9 cellular contexts compared by ENCODE assay signal in the genomic region with DNA sequence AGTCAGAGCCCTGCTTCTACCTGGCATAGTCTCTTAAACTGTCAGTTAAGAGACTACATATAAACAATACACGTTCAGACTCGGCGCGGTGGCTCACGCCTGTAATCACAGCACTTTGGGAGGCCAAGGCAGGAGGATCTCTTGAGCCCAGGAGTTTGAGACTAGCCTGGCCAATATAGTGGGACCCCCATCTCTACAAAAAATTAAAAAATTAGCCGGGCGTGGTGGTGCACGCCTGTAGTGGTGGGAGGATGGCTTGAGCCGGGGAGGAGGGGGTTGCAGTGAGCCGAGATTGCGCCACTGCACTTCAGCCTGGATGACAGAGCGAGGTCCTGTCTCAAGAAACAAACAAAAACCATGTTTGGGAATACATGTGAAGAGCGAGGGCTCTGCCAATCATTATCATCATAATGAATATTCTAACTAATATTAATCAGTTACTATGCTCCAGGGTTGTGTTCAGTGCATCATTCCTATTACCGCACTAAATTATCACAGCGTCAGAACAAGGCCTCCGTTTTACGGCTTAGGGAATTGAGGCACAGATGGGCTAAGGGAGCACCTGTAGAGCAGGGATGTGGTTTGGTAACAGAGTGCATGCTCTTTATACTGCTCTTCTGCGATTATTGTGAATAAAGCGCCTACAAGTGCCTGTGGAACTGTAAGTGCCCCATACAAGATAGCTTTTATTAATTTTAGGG. TPM values are rescaled to one million over a fixed set of nuclear protein-coding genes. Genes with fewer than 3 reads are reported as not detected.
DNase-seq lines count a peak whose midpoint lies in the region; ATAC-seq, FAIRE-seq and TF ChIP-seq lines count a peak whose summit lies in the region.
"Had no signal": no experiment of that assay in that cellular context is flagged by ENCODE, and none has a peak within 500 bp of the region (broad histone marks: within the 10 kb centered on the region; RNA-seq: fewer than 3 reads in every experiment).

No MANE protein-coding gene starts in this region.

- ATAC-seq in GM19023 (IDR thresholded peaks at IDR 0.05; ENCODE audit: unreplicated experiment) = no peak

- peaks cover 49% of the 10 kb centered on the region for H3K79me2 ChIP-seq in fibroblast of lung (ENCODE audit: control insufficient read depth, insufficient read depth, low read length)

- FAIRE-seq in H54 (lab: Jason Lieb, UNC) = no peak

- no peaks in the 10 kb centered on the region for H3K36me3 ChIP-seq in SK-N-MC (ENCODE audit: insufficient read depth, low read length)
- H3K36me3 ChIP-seq in fibroblast of lung (ENCODE audit: control insufficient read depth, insufficient read depth, low read length) = no peaks in the 10 kb centered on the region
- peaks cover 7% of the 10 kb centered on the region for H3K36me3 ChIP-seq in skeletal muscle satellite cell (ENCODE audit: insufficient read depth, low read length)

- peak; percentile 26 for DNase-seq in H54 (ENCODE audit: insufficient read length, low spot score)
- DNase-seq in SK-N-MC (ENCODE audit: low read depth, low spot score) = no peak
- DNase-seq in fibroblast of lung (ENCODE audit: low read depth in 2 of 2) = no peak
- no peak for DNase-seq in ACHN
- no peak for DNase-seq in HUDEP-2 (lab: John Stamatoyannopoulos, UW; ENCODE audit: unreplicated experiment in 76 of 76)
- no peak for DNase-seq in stimulated activated naive CD4-positive, alpha-beta T cell (lab: John Stamatoyannopoulos, UW)

- H3K27ac ChIP-seq in SK-N-MC (peak overlapping the region; percentile 31; the same call in 1 of the 2 replicates), fibroblast of lung (ENCODE audit: insufficient read depth, low read length) (no peak overlapping the region)

- no peak overlapping the region for H2AFZ ChIP-seq in fibroblast of lung (ENCODE audit: low read length)

- H3K4me1 ChIP-seq in fibroblast of lung (ENCODE audit: control insufficient read depth, extremely low read depth, insufficient read depth, low read length) (peaks cover 11% of the 10 kb centered on the region), skeletal muscle satellite cell (ENCODE audit: control insufficient read depth, insufficient read depth, low read length) (peaks cover 48% of the 10 kb centered on the region)

- H3K4me3 ChIP-seq in SK-N-MC (0 out of 2 replicates have a peak overlapping the region, but pooled peaks have one; percentile 19), fibroblast of lung (replicated peaks in 1 of 4; ENCODE audit: control extremely low read depth in 1 of 4, insufficient read depth in 1 of 4, low read depth in 3 of 4, low read length in 4 of 4) (peak overlapping the region in 2 of 4 experiments; percentile 19 to 45), skeletal muscle satellite cell (ENCODE audit: low read length) (peak overlapping the region; percentile 62)

- peak overlapping the region; percentile 79 for H3K4me2 ChIP-seq in fibroblast of lung (ENCODE audit: extremely low read depth, insufficient read depth, low read length)
- peak overlapping the region; percentile 88 for H3K4me2 ChIP-seq in skeletal muscle satellite cell (ENCODE audit: low read length)

- TF ChIP-seq POLR2A in H54 (IDR thresholded peaks at IDR 0.05; ENCODE audit: low read depth, low read length) = no peak

- H3K27me3 ChIP-seq in fibroblast of lung (ENCODE audit: control insufficient read depth, insufficient read depth, low read length) = no peaks in the 10 kb centered on the region
- H3K27me3 ChIP-seq in skeletal muscle satellite cell (ENCODE audit: control insufficient read depth, insufficient read depth, low read length) = no peaks in the 10 kb centered on the region

- TF ChIP-seq CTCF in fibroblast of lung (conservative IDR thresholded peaks at IDR 0.05 in 1 of 2, IDR thresholded peaks at IDR 0.05 in 1 of 2; ENCODE audit: low read depth in 1 of 2, low read length in 2 of 2) = no peak

- H3K9me3 ChIP-seq in SK-N-MC (ENCODE audit: low read depth, low read length) = no peaks in the 10 kb centered on the region
- H3K9me3 ChIP-seq in fibroblast of lung (ENCODE audit: control insufficient read depth, insufficient read depth, low read depth, low read length) = no peaks in the 10 kb centered on the region
- no peaks in the 10 kb centered on the region for H3K9me3 ChIP-seq in skeletal muscle satellite cell (replicated peaks; ENCODE audit: low read length)

- H4K20me1 ChIP-seq in fibroblast of lung (ENCODE audit: control insufficient read depth, extremely low read depth, insufficient read depth, low read length) = no peaks in the 10 kb centered on the region

- H3K9ac ChIP-seq in SK-N-MC (ENCODE audit: insufficient read length) (no peak overlapping the region), fibroblast of lung (ENCODE audit: insufficient read depth, low read length) (no peak overlapping the region), skeletal muscle satellite cell (ENCODE audit: low read depth, low read length) (peak overlapping the region; percentile 36)

- in situ Hi-C loops in ACHN (cut with HindIII; ENCODE audit: low pct_ligation_motif_present, low pct_unique_long_range_greater_than_20kb, low sequenced_read_pairs) = no loop called here

RNA-seq across cellular contexts. Expression of a gene that starts 0.8 kb away (rescaled TPM):
- 5.1 and 9.4 TPM in 2 replicates for total RNA-seq in fibroblast of lung
- polyA plus RNA-seq in fibroblast of lung = 12.3 and 13.8 TPM in 2 replicates
- 59.2 and 79.3 TPM in 2 replicates for polyA plus RNA-seq in fibroblast of lung (2012)
- 4.7 and 15.7 TPM in 2 replicates for polyA minus RNA-seq in fibroblast of lung (ENCODE audit: low replicate concordance)
- 2.4 and 9.4 TPM in 2 replicates for total RNA-seq in skeletal muscle satellite cell (2012; rRNA removed)

RNA-seq across cellular contexts. Expression of a gene that starts 1.9 kb away (rescaled TPM):
- 18.0 and 20.3 TPM in 2 replicates for total RNA-seq in fibroblast of lung
- polyA plus RNA-seq in fibroblast of lung = 61.5 and 83.6 TPM in 2 replicates
- 96.2 and 142 TPM in 2 replicates for polyA plus RNA-seq in fibroblast of lung (2012)
- 481 and 521 TPM in 2 replicates for polyA minus RNA-seq in fibroblast of lung (ENCODE audit: low replicate concordance)
- 44.1 and 64.9 TPM in 2 replicates for total RNA-seq in skeletal muscle satellite cell (2012; rRNA removed)

RNA-seq across cellular contexts. Expression of a gene that starts 40.4 kb away (rescaled TPM):
- under 0.01 TPM in 2 replicates for total RNA-seq in fibroblast of lung
- 0.03 and 0.09 TPM in 2 replicates for polyA plus RNA-seq in fibroblast of lung
- 0.01 and 0.07 TPM in 2 replicates for polyA plus RNA-seq in fibroblast of lung (2012)
- 0.33 TPM in 1 of 2 replicates, not detected in the other for polyA minus RNA-seq in fibroblast of lung (ENCODE audit: low replicate concordance)
- under 0.01 TPM in 2 replicates for total RNA-seq in skeletal muscle satellite cell (2012; rRNA removed)
- total RNA-seq: M059J had no signal
